Comparison of ENCODE assay signal across 23 cellular contexts in the genomic region with DNA sequence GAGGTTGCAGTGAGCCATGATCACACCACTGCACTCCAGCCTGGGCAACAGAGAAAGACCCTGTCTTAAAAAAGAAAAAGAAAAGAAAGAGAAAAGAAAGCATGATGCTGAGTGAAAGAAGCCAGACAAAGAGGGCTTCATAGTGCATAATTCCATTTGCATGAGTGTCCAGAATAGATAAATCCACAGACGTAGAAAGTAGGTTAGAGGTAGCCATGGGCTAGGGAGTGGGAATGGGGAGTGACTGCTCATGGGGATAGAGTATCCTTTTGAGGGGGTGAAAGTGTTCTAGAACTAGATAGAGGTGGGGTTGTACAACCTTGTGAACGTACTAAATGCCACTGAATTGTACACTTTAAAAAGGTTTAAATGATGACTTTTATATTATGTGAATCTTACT. TPM values are rescaled to one million over a fixed set of nuclear protein-coding genes. Genes with fewer than 3 reads are reported as not detected.
DNase-seq lines count a peak whose midpoint lies in the region; ATAC-seq and TF ChIP-seq lines count a peak whose summit lies in the region.
"Had no signal": no experiment of that assay in that cellular context is flagged by ENCODE, and none has a peak within 500 bp of the region (broad histone marks: within the 10 kb centered on the region; RNA-seq: fewer than 3 reads in every experiment).

No MANE protein-coding gene starts in this region.

- ATAC-seq in T-helper 17 cell (no peak), HG02884 (IDR thresholded peaks at IDR 0.05; ENCODE audit: unreplicated experiment) (no peak)
- ATAC-seq: GM12878, HepG2 had no signal

- H3K14ac ChIP-seq in trophoblast cell (ENCODE audit: low read length) = peak overlapping the region; percentile 96

- TF ChIP-seq CTCF in Caco-2 (IDR thresholded peaks at IDR 0.05; ENCODE audit: insufficient read depth in 1 of 2, low read depth in 1 of 2, low read length in 1 of 2, severe bottlenecking in 1 of 2, unreplicated experiment in 1 of 2) (no peak), PC-9 (conservative IDR thresholded peaks at IDR 0.05) (no peak), mesothelial cell of epicardium (IDR thresholded peaks at IDR 0.05; ENCODE audit: unreplicated experiment) (no peak)

- peak overlapping the region; percentile 100 for H4K91ac ChIP-seq in trophoblast cell (ENCODE audit: low read depth, low read length)

- H3K9ac ChIP-seq in trophoblast cell (ENCODE audit: low read length) = no peak overlapping the region
- H3K9ac ChIP-seq: BLaER1, GM23248 had no signal

- POLR2A ChIA-PET in Caco-2 (lab: Charles Lee) = no interaction called here
- POLR2A ChIA-PET in PC-9 (lab: Charles Lee; ENCODE audit: unreplicated experiment) = no interaction called here

- peak overlapping the region; percentile 92 for H2AK5ac ChIP-seq in trophoblast cell (ENCODE audit: low read length)

- H3K4me2 ChIP-seq in PC-9 = peak overlapping the region; percentile 76
- H3K4me2 ChIP-seq in trophoblast cell (ENCODE audit: low read length) = no peak overlapping the region
- H3K4me2 ChIP-seq: BLaER1 had no signal

- peaks cover 72% of the 10 kb centered on the region for H3F3A ChIP-seq in PC-9 (ENCODE audit: insufficient read depth, low read depth)

- H3K9me2 ChIP-seq in PC-9 (ENCODE audit: insufficient read depth) = no peaks in the 10 kb centered on the region

- H3K27me3 Mint-ChIP-seq in Caco-2 (ENCODE audit: insufficient read depth, unreplicated experiment) = no peaks in the 10 kb centered on the region
- peaks cover 19% of the 10 kb centered on the region for H3K27me3 Mint-ChIP-seq in T-helper 17 cell
- H3K27me3 Mint-ChIP-seq in mesothelial cell of epicardium (ENCODE audit: low read depth) = no peaks in the 10 kb centered on the region

- CTCF ChIA-PET in Caco-2 (lab: Charles Lee) = no interaction called here
- CTCF ChIA-PET in PC-9 (lab: Charles Lee) = no interaction called here

- H3K79me1 ChIP-seq in trophoblast cell (ENCODE audit: low read length) = peaks cover 28% of the 10 kb centered on the region

- DNase-seq in Caco-2 (no peak), PC-9 (peak in 1 of 2 experiments; percentile 78), T-helper 17 cell (no peak), trophoblast cell (peak; percentile 30 to 62), mesothelial cell of epicardium (ENCODE audit: low spot score in 2 of 2, unreplicated experiment in 2 of 2) (no peak), MG63 (no peak)
- DNase-seq: 8988T; Calu3; CD4-positive, alpha-beta memory T cell; DMS79 treated with DMSO at 0.1 percent for 48 hours; EL; GM23248 had no signal

- H3K4me3 ChIP-seq in Caco-2 (ENCODE audit: low read depth, low read length) = no peak overlapping the region
- H3K4me3 ChIP-seq in PC-9 = peak overlapping the region; percentile 47; the same call in 1 of the 2 replicates
- no peak overlapping the region for H3K4me3 ChIP-seq in trophoblast cell (ENCODE audit: low read depth, low read length)
- H3K4me3 ChIP-seq in MG63 = no peak overlapping the region
- H3K4me3 ChIP-seq: BLaER1, GM12878, GM23248, HAP-1 had no signal

- BruUV-seq in Caco-2 (replicated peaks; lab: Mats Ljungman, UMichigan) = no TSS peak
- no TSS peak for BruUV-seq in PC-9 (replicated peaks; lab: Mats Ljungman, UMichigan)

- H3K9me3 ChIP-seq in Caco-2 (no peaks in the 10 kb centered on the region), PC-9 (ENCODE audit: insufficient read depth, low read depth) (no peaks in the 10 kb centered on the region; the same call in 1 of the 2 replicates), T-helper 17 cell (ENCODE audit: control insufficient read depth, low read length, poor library complexity, severe bottlenecking) (no peaks in the 10 kb centered on the region), trophoblast cell (ENCODE audit: insufficient read depth, low read depth, low read length) (no peaks in the 10 kb centered on the region), MG63 (no peaks in the 10 kb centered on the region)
- H3K9me3 ChIP-seq: BLaER1, HAP-1 had no signal

- peak overlapping the region; percentile 90 for H3K4ac ChIP-seq in trophoblast cell (ENCODE audit: low read depth, low read length)

- H4K12ac ChIP-seq in trophoblast cell (ENCODE audit: low read depth, low read length) = peak overlapping the region; percentile 55

- no peaks in the 10 kb centered on the region for H4K20me1 ChIP-seq in PC-9 (ENCODE audit: insufficient read depth)
- H4K20me1 ChIP-seq: BLaER1 had no signal

- no peaks in the 10 kb centered on the region for H3K27me3 ChIP-seq in Caco-2 (replicated peaks; ENCODE audit: control insufficient read depth, insufficient read depth, low read length)
- no peaks in the 10 kb centered on the region for H3K27me3 ChIP-seq in PC-9 (ENCODE audit: insufficient read depth, low read depth)
- H3K27me3 ChIP-seq in trophoblast cell (ENCODE audit: insufficient read depth, low read length) = no peaks in the 10 kb centered on the region
- peaks cover 26% of the 10 kb centered on the region for H3K27me3 ChIP-seq in MG63
- H3K27me3 ChIP-seq: BLaER1 had no signal

- peak overlapping the region; percentile 94 for H2BK5ac ChIP-seq in trophoblast cell (ENCODE audit: low read depth, low read length, poor library complexity)

- H3K27ac Mint-ChIP-seq in Caco-2 (ENCODE audit: unreplicated experiment) (peak overlapping the region; percentile 83), T-helper 17 cell (peak overlapping the region; percentile 45), mesothelial cell of epicardium (no peak overlapping the region)
- H3K27ac Mint-ChIP-seq: CD14-positive monocyte; CD4-positive, alpha-beta memory T cell; IgD-negative memory B cell had no signal

- H3K79me2 ChIP-seq in PC-9 (ENCODE audit: low read depth) (no peaks in the 10 kb centered on the region), trophoblast cell (ENCODE audit: control insufficient read depth, insufficient read depth, low read length, poor library complexity) (peaks cover 3% of the 10 kb centered on the region)

- intact Hi-C loops in Caco-2 (cut with micrococcal nuclease; ENCODE audit: unreplicated experiment) (no loop called here), PC-9 (cut with micrococcal nuclease; ENCODE audit: unreplicated experiment) (no loop called here)

- peaks cover 13% of the 10 kb centered on the region for H3K4me1 Mint-ChIP-seq in Caco-2 (ENCODE audit: low read depth, unreplicated experiment)
- H3K4me1 Mint-ChIP-seq in T-helper 17 cell = peaks cover 2% of the 10 kb centered on the region
- peaks cover 2% of the 10 kb centered on the region for H3K4me1 Mint-ChIP-seq in mesothelial cell of epicardium
- H3K4me1 Mint-ChIP-seq: CD14-positive monocyte; CD4-positive, alpha-beta memory T cell; IgD-negative memory B cell had no signal

- H2AFZ ChIP-seq in PC-9 (peak overlapping the region; percentile 21; the same call in 1 of the 2 replicates), trophoblast cell (ENCODE audit: insufficient read depth, low read length, poor library complexity) (peak overlapping the region; percentile 18)
- H2AFZ ChIP-seq: GM23248 had no signal

- whole genome bisulfite sequencing in trophoblast cell (ENCODE audit: extremely low coverage, insufficient coverage, insufficient read length) = no CpG with 5 or more reads among the region's 2 CpGs

- H3K4me3 Mint-ChIP-seq in Caco-2 (ENCODE audit: unreplicated experiment) = no peak overlapping the region
- H3K4me3 Mint-ChIP-seq in T-helper 17 cell = no peak overlapping the region
- no peak overlapping the region for H3K4me3 Mint-ChIP-seq in mesothelial cell of epicardium
- H3K4me3 Mint-ChIP-seq: CD14-positive monocyte; CD4-positive, alpha-beta memory T cell; IgD-negative memory B cell had no signal

- no peaks in the 10 kb centered on the region for H3K9me3 Mint-ChIP-seq in Caco-2 (ENCODE audit: unreplicated experiment)
- peaks cover 29% of the 10 kb centered on the region for H3K9me3 Mint-ChIP-seq in mesothelial cell of epicardium
- H3K9me3 Mint-ChIP-seq: CD4-positive, alpha-beta memory T cell had no signal

- no peak overlapping the region for H3K23ac ChIP-seq in trophoblast cell (ENCODE audit: low read length)

- H3K18ac ChIP-seq in trophoblast cell (ENCODE audit: low read length) = peak overlapping the region; percentile 97

- H2BK12ac ChIP-seq in trophoblast cell (ENCODE audit: low read length) = peak overlapping the region; percentile 99

- peak overlapping the region; percentile 96 for H3K27ac ChIP-seq in PC-9
- peak overlapping the region; percentile 98 for H3K27ac ChIP-seq in trophoblast cell (ENCODE audit: low read depth, low read length)
- H3K27ac ChIP-seq: BLaER1, GM23248 had no signal

- no peaks in the 10 kb centered on the region for H3K36me3 Mint-ChIP-seq in Caco-2 (ENCODE audit: insufficient read depth, unreplicated experiment)
- H3K36me3 Mint-ChIP-seq in T-helper 17 cell (ENCODE audit: low read depth) = peaks cover 3% of the 10 kb centered on the region
- H3K36me3 Mint-ChIP-seq in mesothelial cell of epicardium = no peaks in the 10 kb centered on the region
- H3K36me3 Mint-ChIP-seq: CD14-positive monocyte had no signal

- H4K8ac ChIP-seq in trophoblast cell (ENCODE audit: low read depth, low read length) = peak overlapping the region; percentile 94

- H2BK120ac ChIP-seq in trophoblast cell (ENCODE audit: insufficient read depth, low read length, poor library complexity) = peak overlapping the region; percentile 99

- peaks cover 19% of the 10 kb centered on the region for H3K4me1 ChIP-seq in Caco-2
- peaks cover 73% of the 10 kb centered on the region for H3K4me1 ChIP-seq in PC-9 (replicated peaks; ENCODE audit: insufficient read depth)
- peaks cover 16 to 26% of the 10 kb centered on the region in 2 experiments for H3K4me1 ChIP-seq in trophoblast cell (ENCODE audit: control insufficient read depth in 1 of 2, insufficient read depth in 2 of 2, low read length in 2 of 2)
- H3K4me1 ChIP-seq: BLaER1, HAP-1 had no signal

- no peaks in the 10 kb centered on the region for H3K36me3 ChIP-seq in Caco-2 (ENCODE audit: control insufficient read depth, insufficient read depth, low read length)
- no peaks in the 10 kb centered on the region for H3K36me3 ChIP-seq in PC-9 (ENCODE audit: low read depth)
- no peaks in the 10 kb centered on the region for H3K36me3 ChIP-seq in trophoblast cell (ENCODE audit: control insufficient read depth in 1 of 2, insufficient read depth in 2 of 2, low read length in 2 of 2)
- no peaks in the 10 kb centered on the region for H3K36me3 ChIP-seq in MG63
- H3K36me3 ChIP-seq: BLaER1, HAP-1 had no signal

RNA-seq across cellular contexts. Expression of a gene that starts 7.6 kb away (rescaled TPM):
- total RNA-seq in Caco-2 (2022) (not detected in 2 replicates), PC-9 (2021) (not detected in 2 replicates), T-helper 17 cell (not detected), mesothelial cell of epicardium (not detected in 3 replicates)
- not detected in 2 replicates for polyA plus RNA-seq in trophoblast cell (2013)
- not detected in 2 replicates for total RNA-seq in MG63 (2014; rRNA removed; shearing (Covaris generic); ENCODE audit: low replicate concordance)
- total RNA-seq: A673; Calu3; CD4-positive, alpha-beta memory T cell; G401; GM12878; GM23248; H4; HepG2 had no signal
- polyA plus RNA-seq: AG04450; CD14-positive monocyte; CD4-positive, alpha-beta memory T cell; GM12878; GM23248; HepG2; IgD-negative memory B cell had no signal

RNA-seq across cellular contexts. Expression of a gene that starts 25.1 kb away (rescaled TPM):
- total RNA-seq in Caco-2 (2022) (not detected in 2 replicates), PC-9 (2021) (0.58 and 1.9 TPM in 2 replicates), T-helper 17 cell (not detected), mesothelial cell of epicardium (not detected in 3 replicates)
- 0.62 and 0.71 TPM in 2 replicates for polyA plus RNA-seq in trophoblast cell (2013)
- total RNA-seq in MG63 (2014; rRNA removed; shearing (Covaris generic); ENCODE audit: low replicate concordance) = not detected in 2 replicates
- total RNA-seq: A673; Calu3; CD4-positive, alpha-beta memory T cell; G401; GM23248; H4; HepG2 had no signal
- polyA plus RNA-seq: AG04450, CD14-positive monocyte, GM23248, HepG2, IgD-negative memory B cell had no signal

RNA-seq across cellular contexts. Expression of a gene that starts 32.8 kb away (rescaled TPM):
- total RNA-seq in Caco-2 (2022) (4.0 and 4.4 TPM in 2 replicates), PC-9 (2021) (2.7 and 4.1 TPM in 2 replicates), T-helper 17 cell (under 1 TPM in 1 of 2 donors, not detected in 1; 0.12 TPM), mesothelial cell of epicardium (22.3 to 25.1 TPM (median 22.7 TPM) in 3 replicates)
- 72.8 and 76.1 TPM in 2 replicates for polyA plus RNA-seq in trophoblast cell (2013)
- total RNA-seq in MG63 (2014; rRNA removed; shearing (Covaris generic); ENCODE audit: low replicate concordance) = 90.8 and 120 TPM in 2 replicates
- total RNA-seq: CD4-positive, alpha-beta memory T cell; GM12878 had no signal
- polyA plus RNA-seq: CD14-positive monocyte; CD4-positive, alpha-beta memory T cell; GM12878; IgD-negative memory B cell had no signal

Comparison
In these comparisons a context has a peak if more than half of its experiments do, and no peak if none do; other contexts are left out.
1. DNase-seq: peak in trophoblast cell (2 of 2); none in Caco-2 (0 of 2), T-helper 17 cell (0 of 3), mesothelial cell of epicardium (0 of 2) and MG63 (single experiment).